8 cellular contexts compared by ENCODE assay signal in genomic region chr10:110918633-110919348, GRCh38. TPM values are rescaled to one million over a fixed set of nuclear protein-coding genes. Genes with fewer than 3 reads are reported as not detected.
DNase-seq lines count a peak whose midpoint lies in the region; ATAC-seq and TF ChIP-seq lines count a peak whose summit lies in the region.

BBIP1 (minus strand) TSS chr10:110919180; CDS start chr10:110918157, 1,023 bp downstream.

- H3K4me3 Mint-ChIP-seq in activated T-cell treated with anti-CD3 and anti-CD28 coated beads, Interleukin-2, amount 50 U/mL, for 4 hours, result peak within 1 kb of the TSS; percentile 94
- H3K4me3 Mint-ChIP-seq in naive B cell, result peak within 1 kb of the TSS; percentile 93 to 100 (median 98)

- H3K27me3 ChIP-seq in fibroblast of lung (ENCODE audit: control insufficient read depth, insufficient read depth, low read length) (no peaks in the 10 kb centered on the region), aorta (ENCODE audit: control insufficient read depth in 1 of 2, insufficient read depth in 2 of 2, low read length in 1 of 2) (no peaks in the 10 kb centered on the region)

- peak within 1 kb of the TSS; percentile 96 for H3K4me2 ChIP-seq in fibroblast of lung (ENCODE audit: extremely low read depth, insufficient read depth, low read length)

- no peaks in the 10 kb centered on the region for H3K27me3 Mint-ChIP-seq in activated T-cell treated with anti-CD3 and anti-CD28 coated beads, Interleukin-2, amount 50 U/mL, for 4 hours (ENCODE audit: low read depth)
- H3K27me3 Mint-ChIP-seq in naive B cell, result no peaks in the 10 kb centered on the region

- intact Hi-C loops in aorta (cut with DNase I), result loop anchor here in 1 of 2 donors (2.0 kb wide), 1 partner anchor 46 kb away; no protein-coding TSS in a partner anchor

- TF ChIP-seq CTCF in fibroblast of lung (conservative IDR thresholded peaks at IDR 0.05 in 1 of 2, IDR thresholded peaks at IDR 0.05 in 1 of 2; ENCODE audit: low read depth in 1 of 2, low read length in 2 of 2), result no peak

- ATAC-seq in GM19397 (IDR thresholded peaks at IDR 0.05; ENCODE audit: unreplicated experiment), result peak; percentile 79
- peak; percentile 71 for ATAC-seq in HG03469 (IDR thresholded peaks at IDR 0.05; ENCODE audit: unreplicated experiment)
- peak; percentile 55 to 94 for ATAC-seq in activated T-cell treated with anti-CD3 and anti-CD28 coated beads, Interleukin-2, amount 50 U/mL, for 4 hours
- peak; percentile 83 to 84 for ATAC-seq in naive B cell (ENCODE audit: low read depth in 2 of 2)
- ATAC-seq in aorta (ENCODE audit: low FRiP score), result peak; percentile 99

- WGBS in aorta, 2 donors, result 0% methylated on average over 42 of the region's 42 CpGs

- H3K36me3 Mint-ChIP-seq in activated T-cell treated with anti-CD3 and anti-CD28 coated beads, Interleukin-2, amount 50 U/mL, for 4 hours (ENCODE audit: insufficient read depth), result peaks cover 7% of the 10 kb centered on the region
- no peaks in the 10 kb centered on the region for H3K36me3 Mint-ChIP-seq in naive B cell

- peaks cover 38% of the 10 kb centered on the region for H3K79me2 ChIP-seq in fibroblast of lung (ENCODE audit: control insufficient read depth, insufficient read depth, low read length)

- peaks cover 2% of the 10 kb centered on the region for H3K4me1 ChIP-seq in fibroblast of lung (ENCODE audit: control insufficient read depth, extremely low read depth, insufficient read depth, low read length)
- H3K4me1 ChIP-seq in aorta (ENCODE audit: control insufficient read depth in 1 of 2, insufficient read depth in 2 of 2, low read length in 2 of 2), result peaks cover 0 to 5% of the 10 kb centered on the region in 2 donors

- peak within 1 kb of the TSS; percentile 86 for H3K9ac ChIP-seq in fibroblast of lung (ENCODE audit: insufficient read depth, low read length)

- peaks cover 41% of the 10 kb centered on the region for H3K4me1 Mint-ChIP-seq in activated T-cell treated with anti-CD3 and anti-CD28 coated beads, Interleukin-2, amount 50 U/mL, for 4 hours (ENCODE audit: low read depth)
- H3K4me1 Mint-ChIP-seq in naive B cell, result peaks cover 21 to 40% (median 26%) of the 10 kb centered on the region in 3 donors

- no peaks in the 10 kb centered on the region for H3K9me3 Mint-ChIP-seq in activated T-cell treated with anti-CD3 and anti-CD28 coated beads, Interleukin-2, amount 50 U/mL, for 4 hours
- H3K9me3 Mint-ChIP-seq in naive B cell, result no peaks in the 10 kb centered on the region

- DNase-seq in DMS114 treated with DMSO at 0.1 percent for 48 hours (lab: John Stamatoyannopoulos, UW; ENCODE audit: unreplicated experiment), result peak; percentile 100
- peak; percentile 96 for DNase-seq in NCI-H774 (lab: John Stamatoyannopoulos, UW)
- DNase-seq in activated T-cell treated with anti-CD3 and anti-CD28 coated beads, Interleukin-2, amount 50 U/mL, for 4 hours, result no peak
- peak; percentile 100 for DNase-seq in fibroblast of lung (ENCODE audit: low read depth in 2 of 2)
- DNase-seq in naive B cell, result peak; percentile 87
- no peak for DNase-seq in aorta

- H2AFZ ChIP-seq in fibroblast of lung (ENCODE audit: low read length), result peak within 1 kb of the TSS; percentile 56

- H3K27ac Mint-ChIP-seq in naive B cell, result peak within 1 kb of the TSS; percentile 99 to 100 (median 100)

- H4K20me1 ChIP-seq in fibroblast of lung (ENCODE audit: control insufficient read depth, extremely low read depth, insufficient read depth, low read length), result no peaks in the 10 kb centered on the region

- H3K27ac ChIP-seq in fibroblast of lung (ENCODE audit: insufficient read depth, low read length), result peak within 1 kb of the TSS; percentile 98
- H3K27ac ChIP-seq in aorta (ENCODE audit: low read depth in 1 of 2, low read length in 2 of 2), result peak within 1 kb of the TSS; percentile 93 to 98

- H3K36me3 ChIP-seq in fibroblast of lung (ENCODE audit: control insufficient read depth, insufficient read depth, low read length) (no peaks in the 10 kb centered on the region), aorta (ENCODE audit: control insufficient read depth in 1 of 2, insufficient read depth in 2 of 2, low read length in 1 of 2) (no peaks in the 10 kb centered on the region)

- H3K9me3 ChIP-seq in fibroblast of lung (ENCODE audit: control insufficient read depth, insufficient read depth, low read depth, low read length) (no peaks in the 10 kb centered on the region), aorta (ENCODE audit: control insufficient read depth, low read length) (no peaks in the 10 kb centered on the region)

- H3K4me3 ChIP-seq in fibroblast of lung (replicated peaks in 1 of 4; ENCODE audit: control extremely low read depth in 1 of 4, insufficient read depth in 1 of 4, low read depth in 3 of 4, low read length in 4 of 4), result peak within 1 kb of the TSS; percentile 73 to 93 (median 84)
- H3K4me3 ChIP-seq in aorta (ENCODE audit: low read length in 2 of 2), result peak within 1 kb of the TSS; percentile 96 to 98

RNA-seq across cellular contexts. Expression of gene BBIP1, which starts in this region (rescaled TPM):
- 10 to 100 TPM; 23.7 to 25.6 (median 24.7) TPM for total RNA-seq in activated T-cell treated with anti-CD3 and anti-CD28 coated beads, Interleukin-2, amount 50 U/mL, for 4 hours
- total RNA-seq in fibroblast of lung (21.6 and 31.7 TPM in 2 replicates), aorta (10 to 100 TPM; 35.3 to 36.2 TPM)
- polyA plus RNA-seq in fibroblast of lung (27.6 and 30.1 TPM in 2 replicates), naive B cell (ENCODE audit: low read depth in 6 of 6) (10 to 100 TPM; 10.6 to 22.4 (median 18.2) TPM), aorta (10 to 100 TPM; 30.4 to 38.6 TPM)
- 27.9 and 40.0 TPM in 2 replicates for polyA plus RNA-seq in fibroblast of lung (2012)
- polyA minus RNA-seq in fibroblast of lung (ENCODE audit: low replicate concordance), result 0.47 and 4.3 TPM in 2 replicates

Comparison
In these comparisons a context has a peak if more than half of its experiments do, and no peak if none do; other contexts are left out.
1. DNase-seq: peak in DMS114 treated with DMSO at 0.1 percent for 48 hours (single experiment), NCI-H774 (single experiment), fibroblast of lung (2 of 2) and naive B cell (single experiment); none in activated T-cell treated with anti-CD3 and anti-CD28 coated beads, Interleukin-2, amount 50 U/mL, for 4 hours (single experiment) and aorta (0 of 2).
2. Peak in every context shown above with its lines, with median percentiles within 50 percentile points of each other: ATAC-seq.